Comparison of ENCODE assay signal across 8 cellular contexts in the genomic region with DNA sequence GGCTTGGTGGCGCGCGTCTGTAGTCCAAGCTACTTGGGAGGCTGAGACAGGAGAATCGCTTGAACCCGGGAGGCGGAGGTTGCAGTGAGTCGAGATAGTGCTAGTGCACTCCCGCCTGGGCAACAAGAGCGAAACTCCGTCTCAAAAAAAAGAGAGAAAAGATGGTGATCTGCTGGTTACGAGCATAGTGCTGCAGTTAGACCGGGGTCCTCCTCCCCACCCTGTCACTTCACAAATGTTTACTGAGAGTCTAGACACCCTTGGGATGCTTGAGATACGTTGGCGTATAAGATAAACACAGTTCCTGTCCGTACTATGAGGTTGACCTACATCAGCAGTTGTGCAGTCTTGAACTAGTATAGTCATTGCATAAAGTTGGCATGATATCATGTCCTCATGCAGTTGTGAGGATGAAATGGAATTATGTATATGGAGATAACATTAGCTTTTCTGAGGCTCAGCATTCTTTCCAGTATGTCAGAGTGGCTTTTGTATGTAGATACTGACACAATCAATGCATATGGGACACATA. TPM values are rescaled to one million over a fixed set of nuclear protein-coding genes. Genes with fewer than 3 reads are reported as not detected.
DNase-seq lines count a peak whose midpoint lies in the region; ATAC-seq and TF ChIP-seq lines count a peak whose summit lies in the region.

No MANE protein-coding gene starts in this region.

- H3K27me3 ChIP-seq in CD4-positive, alpha-beta memory T cell (ENCODE audit: insufficient read depth, low read length) = no peaks in the 10 kb centered on the region
- H3K27me3 ChIP-seq in endodermal cell (ENCODE audit: control insufficient read depth, insufficient read depth, low read length, poor library complexity, severe bottlenecking) = no peaks in the 10 kb centered on the region
- H3K27me3 ChIP-seq in neural progenitor cell = no peaks in the 10 kb centered on the region

- H3K4me1 ChIP-seq in CD4-positive, alpha-beta memory T cell (ENCODE audit: insufficient read depth, low read length) = peaks cover 28% of the 10 kb centered on the region
- peaks cover 24% of the 10 kb centered on the region for H3K4me1 ChIP-seq in OCI-LY7 (ENCODE audit: insufficient read depth, low read length, poor library complexity, severe bottlenecking)
- H3K4me1 ChIP-seq in endodermal cell (ENCODE audit: control insufficient read depth, insufficient read depth, low read length) = no peaks in the 10 kb centered on the region
- H3K4me1 ChIP-seq in neural progenitor cell = no peaks in the 10 kb centered on the region

- no peaks in the 10 kb centered on the region for H3K27me3 Mint-ChIP-seq in CD4-positive, alpha-beta memory T cell
- H3K27me3 Mint-ChIP-seq in endodermal cell (ENCODE audit: insufficient read depth) = no peaks in the 10 kb centered on the region
- no peaks in the 10 kb centered on the region for H3K27me3 Mint-ChIP-seq in neural progenitor cell (ENCODE audit: insufficient read depth, low read depth)

- peak overlapping the region; percentile 90 to 97 (median 96) for H3K4me3 Mint-ChIP-seq in CD4-positive, alpha-beta memory T cell
- H3K4me3 Mint-ChIP-seq in endodermal cell (peak overlapping the region; percentile 90), neural progenitor cell (peak overlapping the region; percentile 95)

- peaks cover 12% of the 10 kb centered on the region for H3K36me3 ChIP-seq in CD4-positive, alpha-beta memory T cell (ENCODE audit: insufficient read depth, low read length)
- peaks cover 18% of the 10 kb centered on the region for H3K36me3 ChIP-seq in OCI-LY7 (ENCODE audit: insufficient read depth, low read length)
- H3K36me3 ChIP-seq in endodermal cell (ENCODE audit: control insufficient read depth, insufficient read depth, low read length) = peaks cover 25% of the 10 kb centered on the region
- peaks cover 2% of the 10 kb centered on the region for H3K36me3 ChIP-seq in neural progenitor cell

- no TSS peak for BruUV-seq in OCI-LY7 (replicated peaks; lab: Mats Ljungman, UMichigan)

- H3K4me3 ChIP-seq in CD4-positive, alpha-beta memory T cell (ENCODE audit: low read length in 2 of 2) = peak overlapping the region; percentile 68 to 91
- H3K4me3 ChIP-seq in OCI-LY7 (ENCODE audit: low read depth, low read length, poor library complexity, severe bottlenecking) (peak overlapping the region; percentile 79), endodermal cell (ENCODE audit: low read length) (peak overlapping the region; percentile 96), neural progenitor cell (peak overlapping the region; percentile 80)

- peaks cover 14 to 39% of the 10 kb centered on the region in 2 donors for H3K36me3 Mint-ChIP-seq in CD4-positive, alpha-beta memory T cell
- H3K36me3 Mint-ChIP-seq in endodermal cell (ENCODE audit: low read depth) (peaks cover 33% of the 10 kb centered on the region), neural progenitor cell (peaks cover 12% of the 10 kb centered on the region)

- POLR2A ChIA-PET in CD4-positive, alpha-beta memory T cell (lab: Charles Lee; ENCODE audit: partially characterized antibody) = interaction anchor here (1.1 to 3.7 kb wide), 10 partner anchors 8 to 444 kb away, joined by 3 to 19 read pairs (median 4); a partner anchor contains a TSS
- POLR2A ChIA-PET in OCI-LY7 (lab: Charles Lee) = interaction anchor here (0.5 to 1.4 kb wide), 3 partner anchors 8 to 103 kb away, joined by 3 to 5 read pairs (median 3); no protein-coding TSS in a partner anchor

- peaks cover 0 to 6% (median 0%) of the 10 kb centered on the region in 8 donors for H3K9me3 Mint-ChIP-seq in CD4-positive, alpha-beta memory T cell
- no peaks in the 10 kb centered on the region for H3K9me3 Mint-ChIP-seq in endodermal cell
- H3K9me3 Mint-ChIP-seq in neural progenitor cell = no peaks in the 10 kb centered on the region

- CTCF ChIA-PET in CD4-positive, alpha-beta memory T cell (lab: Charles Lee; ENCODE audit: partially characterized antibody) = interaction anchor here (0.9 to 1.4 kb wide), 3 partner anchors 126 to 415 kb away, joined by 3 to 4 read pairs (median 3); no protein-coding TSS in a partner anchor
- CTCF ChIA-PET in OCI-LY7 (lab: Charles Lee; ENCODE audit: unreplicated experiment) = no interaction called here

- WGBS in endodermal cell (ENCODE audit: insufficient coverage in 1 of 2, insufficient read length in 1 of 2), 2 experiments = 37 to 53% methylated on average over 15 of the region's 15 CpGs

- H3F3A ChIP-seq in neural progenitor cell (ENCODE audit: low read depth) = peaks cover 14% of the 10 kb centered on the region

- peak overlapping the region; percentile 92 for H3K4me2 ChIP-seq in OCI-LY7 (ENCODE audit: low read length)
- H3K4me2 ChIP-seq in neural progenitor cell = peak overlapping the region; percentile 91

- DNase-seq in CD4-positive, alpha-beta memory T cell = no peak
- DNase-seq in OCI-LY7 (ENCODE audit: low spot score) (peak; percentile 11), endodermal cell (no peak), neural progenitor cell (ENCODE audit: low spot score) (no peak), GM19238 (ENCODE audit: insufficient read length, low spot score) (no peak)

- H4K20me1 ChIP-seq in OCI-LY7 (ENCODE audit: insufficient read depth, low read length) = peaks cover 11% of the 10 kb centered on the region; the same call in 1 of the 2 replicates
- peaks cover 10% of the 10 kb centered on the region for H4K20me1 ChIP-seq in neural progenitor cell (ENCODE audit: low read depth)

- ATAC-seq in HG02852 (IDR thresholded peaks at IDR 0.05; ENCODE audit: unreplicated experiment) (no peak), GM18861 (IDR thresholded peaks at IDR 0.05; ENCODE audit: unreplicated experiment) (no peak), HG03139 (IDR thresholded peaks at IDR 0.05; ENCODE audit: unreplicated experiment) (no peak)

- no peaks in the 10 kb centered on the region for H3K9me2 ChIP-seq in OCI-LY7 (ENCODE audit: insufficient read depth, low read length)

- H3K27ac ChIP-seq in CD4-positive, alpha-beta memory T cell (ENCODE audit: low read depth, low read length) = peak overlapping the region; percentile 83
- peak overlapping the region; percentile 63 for H3K27ac ChIP-seq in OCI-LY7 (ENCODE audit: low read depth, low read length, poor library complexity, severe bottlenecking)
- no peak overlapping the region for H3K27ac ChIP-seq in endodermal cell (ENCODE audit: low read depth, low read length)
- no peak overlapping the region for H3K27ac ChIP-seq in neural progenitor cell

- TF ChIP-seq CTCF in OCI-LY7 (conservative IDR thresholded peaks at IDR 0.05; ENCODE audit: low read length) = no peak
- no peak for TF ChIP-seq CTCF in endodermal cell (conservative IDR thresholded peaks at IDR 0.05)
- TF ChIP-seq CTCF in neural progenitor cell (IDR thresholded peaks at IDR 0.05) = no peak

- H3K4me1 Mint-ChIP-seq in CD4-positive, alpha-beta memory T cell = peaks cover 17 to 60% (median 40%) of the 10 kb centered on the region in 4 donors
- H3K4me1 Mint-ChIP-seq in endodermal cell (peaks cover 12% of the 10 kb centered on the region), neural progenitor cell (peaks cover 23% of the 10 kb centered on the region)

- H2AFZ ChIP-seq in OCI-LY7 (ENCODE audit: low read length) (peak overlapping the region; percentile 75; the same call in 1 of the 2 replicates), neural progenitor cell (replicated peaks) (no peak overlapping the region)

- H3K79me2 ChIP-seq in OCI-LY7 (ENCODE audit: insufficient read depth, low read depth, low read length) (peaks cover 34% of the 10 kb centered on the region), neural progenitor cell (ENCODE audit: low read depth) (peaks cover 46% of the 10 kb centered on the region)

- peak overlapping the region; percentile 89 for H3K9ac ChIP-seq in endodermal cell (ENCODE audit: extremely low read depth, low read length, poor library complexity, severe bottlenecking)
- H3K9ac ChIP-seq in neural progenitor cell = peak overlapping the region; percentile 61

- peak overlapping the region; percentile 81 to 98 (median 97) for H3K27ac Mint-ChIP-seq in CD4-positive, alpha-beta memory T cell
- peak overlapping the region; percentile 95 for H3K27ac Mint-ChIP-seq in endodermal cell
- H3K27ac Mint-ChIP-seq in neural progenitor cell = peak overlapping the region; percentile 95

- no peaks in the 10 kb centered on the region for H3K9me3 ChIP-seq in CD4-positive, alpha-beta memory T cell (ENCODE audit: control insufficient read depth in 1 of 2, low read length in 2 of 2)
- no peaks in the 10 kb centered on the region for H3K9me3 ChIP-seq in OCI-LY7 (ENCODE audit: low read length)
- no peaks in the 10 kb centered on the region for H3K9me3 ChIP-seq in endodermal cell (ENCODE audit: control insufficient read depth, low read length)
- no peaks in the 10 kb centered on the region for H3K9me3 ChIP-seq in neural progenitor cell (ENCODE audit: low read depth)

- intact Hi-C loops in CD4-positive, alpha-beta memory T cell (cut with micrococcal nuclease) = loop anchor here (1.0 to 2.0 kb wide), 2 partner anchors 87 to 284 kb away; a partner anchor contains a TSS
- intact Hi-C loops in OCI-LY7 (cut with micrococcal nuclease; ENCODE audit: unreplicated experiment) = loop anchor here (1.0 to 10.0 kb wide), 6 partner anchors 44 to 282 kb away; a partner anchor contains a TSS

RNA-seq across cellular contexts. Expression of a gene that starts 0.8 kb away (rescaled TPM):
- 10 to 100 TPM; 52.2 to 58.3 TPM for total RNA-seq in CD4-positive, alpha-beta memory T cell
- 10 to 100 TPM; 13.4 to 14.6 TPM for polyA plus RNA-seq in CD4-positive, alpha-beta memory T cell
- 13.1 and 15.0 TPM in 2 replicates for total RNA-seq in OCI-LY7 (2014; rRNA removed; shearing (Covaris generic))
- total RNA-seq in OCI-LY7 (2022) (33.1 and 35.3 TPM in 2 replicates), endodermal cell (10 to 100 TPM; 43.7 to 47.0 TPM), neural progenitor cell (ENCODE audit: low replicate concordance) (13.8 and 49.8 TPM in 2 replicates)
- polyA plus RNA-seq in endodermal cell (2013, experiment 1 of 2) = 34.4 TPM
- polyA plus RNA-seq in endodermal cell (2013, experiment 2 of 2) = 30.7 TPM

RNA-seq across cellular contexts. Expression of a gene that starts 0.9 kb away (rescaled TPM):
- total RNA-seq in CD4-positive, alpha-beta memory T cell = 10 to 100 TPM; 25.9 to 27.5 TPM
- 10 to 100 TPM; 21.4 to 29.6 TPM for polyA plus RNA-seq in CD4-positive, alpha-beta memory T cell
- 14.2 and 15.4 TPM in 2 replicates for total RNA-seq in OCI-LY7 (2014; rRNA removed; shearing (Covaris generic))
- total RNA-seq in OCI-LY7 (2022) = 19.7 and 22.7 TPM in 2 replicates
- total RNA-seq in endodermal cell = 10 to 100 TPM; 23.6 to 24.5 TPM
- 19.5 TPM for polyA plus RNA-seq in endodermal cell (2013, experiment 1 of 2)
- polyA plus RNA-seq in endodermal cell (2013, experiment 2 of 2) = 18.3 TPM
- 21.3 and 26.5 TPM in 2 replicates for total RNA-seq in neural progenitor cell (ENCODE audit: low replicate concordance)

Comparison
In these comparisons a context has a peak if more than half of its experiments do, and no peak if none do; other contexts are left out.
1. H3K27ac ChIP-seq: peak in CD4-positive, alpha-beta memory T cell (single experiment) and OCI-LY7 (single experiment); none in endodermal cell (single experiment) and neural progenitor cell (single experiment).
2. Peak in every context shown above with its lines, with median percentiles within 50 percentile points of each other: H3K4me3 ChIP-seq, H3K27ac Mint-ChIP-seq and H3K4me3 Mint-ChIP-seq.